In the genomic region with DNA sequence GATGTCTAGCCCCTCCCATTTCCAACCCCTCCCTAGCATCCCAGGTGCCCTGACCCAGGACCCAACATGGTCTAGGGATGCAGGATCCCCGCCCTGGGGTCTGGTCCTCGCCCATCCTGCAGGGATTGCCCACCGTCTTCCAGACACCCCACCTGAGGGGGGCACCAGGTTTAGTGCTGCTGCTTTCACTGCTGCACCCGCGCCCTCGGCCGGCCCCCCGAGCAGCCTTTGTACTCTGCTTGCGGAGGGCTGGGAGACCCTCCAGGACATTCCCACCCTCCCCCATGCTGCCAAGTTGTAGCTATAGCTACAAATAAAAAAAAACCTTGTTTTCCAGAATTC, we compare ENCODE assay signal across 19 cellular contexts. TPM values are rescaled to one million over a fixed set of nuclear protein-coding genes. Genes with fewer than 3 reads are reported as not detected.
DNase-seq lines count a peak whose midpoint lies in the region; ATAC-seq, FAIRE-seq and TF ChIP-seq lines count a peak whose summit lies in the region.
"Had no signal": no experiment of that assay in that cellular context is flagged by ENCODE, and none has a peak within 500 bp of the region (broad histone marks: within the 10 kb centered on the region; RNA-seq: fewer than 3 reads in every experiment).

No MANE protein-coding gene starts in this region.

- H3K27ac ChIP-seq in CD4-positive, alpha-beta T cell (ENCODE audit: low read depth, low read length): no peak overlapping the region
- H3K27ac ChIP-seq in astrocyte (ENCODE audit: low read depth, low read length): peak overlapping the region; percentile 7
- H3K27ac ChIP-seq in heart left ventricle: peak overlapping the region in 10 of 12 donors; percentile 74 to 99 (median 86)
- H3K27ac ChIP-seq in stomach: peak overlapping the region in 4 of 5 donors; percentile 81 to 99 (median 88)

- DNase-seq in CD4-positive, alpha-beta T cell: no peak
- DNase-seq in astrocyte (ENCODE audit: low read depth) (no peak), heart left ventricle (peak in 1 of 5 donors; percentile 18), stomach (no peak), NCI-H774 (lab: John Stamatoyannopoulos, UW) (no peak), RPMI8226 (no peak), putamen (ENCODE audit: low spot score) (no peak)
- DNase-seq: activated CD4-positive, alpha-beta T cell treated with anti-CD3 and anti-CD28 coated beads for 1 hour; activated gamma-delta T cell treated with Interleukin-2 at 50 U/mL for 16 hours; Kasumi-1; NCI-H1417 treated with DMSO at 0.1 percent for 48 hours; stimulated activated CD4-positive, alpha-beta T cell treated with anti-CD3 and anti-CD28 coated beads, Interleukin-12 subunit alpha, Interleukin-12 subunit beta, amount 100 ng/mL, for 4 hours; stimulated activated naive CD4-positive, alpha-beta T cell had no signal

- H3K4me2 ChIP-seq in astrocyte (ENCODE audit: low read length): peak overlapping the region; percentile 97

- no peak for TF ChIP-seq POLR2A in heart left ventricle (IDR thresholded peaks at IDR 0.05)
- TF ChIP-seq POLR2A in stomach (IDR thresholded peaks at IDR 0.05): no peak

- intact Hi-C loops in CD4-positive, alpha-beta T cell (cut with DNase I, micrococcal nuclease): no loop called here
- intact Hi-C loops in heart left ventricle (cut with DNase I): loop anchor here in 1 of 10 donors (2.0 kb wide), 1 partner anchor 16 kb away; no protein-coding TSS in a partner anchor
- intact Hi-C loops in stomach (cut with DNase I; ENCODE audit: low total_unique reads): no loop called here

- peaks cover 19% of the 10 kb centered on the region for H3K4me1 Mint-ChIP-seq in CD4-positive, alpha-beta T cell (ENCODE audit: low read depth)
- peaks cover 30% of the 10 kb centered on the region for H3K4me1 Mint-ChIP-seq in astrocyte (ENCODE audit: low read depth, unreplicated experiment)

- H3K36me3 ChIP-seq in astrocyte (ENCODE audit: insufficient read depth, low read length) (peaks cover 48% of the 10 kb centered on the region), heart left ventricle (peaks cover 0 to 66% (median 45%) of the 10 kb centered on the region in 9 donors), stomach (peaks cover 40 to 70% (median 58%) of the 10 kb centered on the region in 4 donors)

- H3K79me2 ChIP-seq in astrocyte (ENCODE audit: insufficient read depth, low read length): peaks cover 50% of the 10 kb centered on the region

- no peaks in the 10 kb centered on the region for H3K9me3 Mint-ChIP-seq in CD4-positive, alpha-beta T cell
- H3K9me3 Mint-ChIP-seq in astrocyte (ENCODE audit: unreplicated experiment): peaks cover 4% of the 10 kb centered on the region

- no peak for FAIRE-seq in astrocyte (lab: Jason Lieb, UNC)
- FAIRE-seq: bronchial epithelial cell, G401.6, GM12891, H1 had no signal

- H3K36me3 Mint-ChIP-seq in CD4-positive, alpha-beta T cell (ENCODE audit: low read depth): peaks cover 70% of the 10 kb centered on the region
- H3K36me3 Mint-ChIP-seq in astrocyte (ENCODE audit: low read depth, unreplicated experiment): peaks cover 20% of the 10 kb centered on the region

- TF ChIP-seq EP300 in stomach (IDR thresholded peaks at IDR 0.05): no peak

- H3K27ac Mint-ChIP-seq in CD4-positive, alpha-beta T cell: peak overlapping the region; percentile 61
- no peak overlapping the region for H3K27ac Mint-ChIP-seq in astrocyte (ENCODE audit: unreplicated experiment)

- CTCF ChIA-PET in CD4-positive, alpha-beta T cell (lab: Charles Lee): interaction anchor here (0.8 kb wide), 1 partner anchor 10 kb away, joined by 5 read pairs; no protein-coding TSS in a partner anchor

- TF ChIP-seq CTCF in CD4-positive, alpha-beta T cell (IDR thresholded peaks at IDR 0.05): no peak
- no peak for TF ChIP-seq CTCF in astrocyte (IDR thresholded peaks at IDR 0.05; ENCODE audit: insufficient read depth, low read depth, low read length)
- no peak for TF ChIP-seq CTCF in heart left ventricle (IDR thresholded peaks at IDR 0.05)
- no peak for TF ChIP-seq CTCF in stomach (IDR thresholded peaks at IDR 0.05)

- 80 to 94% (median 85%) methylated on average over 9 of the region's 9 CpGs for WGBS in heart left ventricle, 4 donors
- 74 to 97% (median 88%) methylated on average over 9 of the region's 9 CpGs for whole genome bisulfite sequencing in stomach, 5 donors

- no peak for ATAC-seq in CD4-positive, alpha-beta T cell (ENCODE audit: poor library complexity)
- ATAC-seq in heart left ventricle: no peak
- no peak for ATAC-seq in GM21367 (IDR thresholded peaks at IDR 0.05; ENCODE audit: unreplicated experiment)

- H4K20me1 ChIP-seq in astrocyte (ENCODE audit: insufficient read depth, low read length): peaks cover 89% of the 10 kb centered on the region

- no peaks in the 10 kb centered on the region for H3K27me3 ChIP-seq in CD4-positive, alpha-beta T cell (ENCODE audit: control insufficient read depth, insufficient read depth, low read length)
- H3K27me3 ChIP-seq in astrocyte (ENCODE audit: insufficient read depth, low read length) (no peaks in the 10 kb centered on the region), heart left ventricle (no peaks in the 10 kb centered on the region), stomach (no peaks in the 10 kb centered on the region)

- H3K4me1 ChIP-seq in astrocyte (ENCODE audit: insufficient read depth, low read length) (peaks cover 45% of the 10 kb centered on the region), heart left ventricle (peaks cover 5 to 95% (median 57%) of the 10 kb centered on the region in 12 donors), stomach (peaks cover 54 to 91% (median 73%) of the 10 kb centered on the region in 4 donors)

- POLR2A ChIA-PET in CD4-positive, alpha-beta T cell (lab: Charles Lee): interaction anchor here (1.1 to 4.5 kb wide), 5 partner anchors 9 to 17 kb away, joined by 3 to 31 read pairs (median 3); a partner anchor contains a TSS

- H2AFZ ChIP-seq in astrocyte (ENCODE audit: low read depth, low read length): no peak overlapping the region

- H3K9me3 ChIP-seq in CD4-positive, alpha-beta T cell (ENCODE audit: control insufficient read depth, low read length): no peaks in the 10 kb centered on the region
- H3K9me3 ChIP-seq in astrocyte (ENCODE audit: insufficient read depth, low read depth, low read length) (no peaks in the 10 kb centered on the region), heart left ventricle (no peaks in the 10 kb centered on the region), stomach (no peaks in the 10 kb centered on the region)

- no peaks in the 10 kb centered on the region for H3K27me3 Mint-ChIP-seq in CD4-positive, alpha-beta T cell
- no peaks in the 10 kb centered on the region for H3K27me3 Mint-ChIP-seq in astrocyte (ENCODE audit: low read depth, unreplicated experiment)

- no peak overlapping the region for H3K4me3 ChIP-seq in astrocyte (ENCODE audit: insufficient read depth, low read depth, low read length)
- H3K4me3 ChIP-seq in heart left ventricle: no peak overlapping the region
- H3K4me3 ChIP-seq in stomach: no peak overlapping the region

- no peak overlapping the region for H3K9ac ChIP-seq in astrocyte (ENCODE audit: low read length)

- H3K4me3 Mint-ChIP-seq in CD4-positive, alpha-beta T cell: no peak overlapping the region
- H3K4me3 Mint-ChIP-seq in astrocyte (ENCODE audit: unreplicated experiment): no peak overlapping the region

RNA-seq across cellular contexts. Expression of a gene that starts 9.6 kb away (rescaled TPM):
- 100 to 1,000 TPM; 132 to 146 TPM for total RNA-seq in CD4-positive, alpha-beta T cell
- total RNA-seq in astrocyte: 477 and 523 TPM in 2 replicates
- 100 to 1,000 TPM in 4 of 9 donors, 10 to 100 TPM in 5; 59.6 to 217 (median 79.4) TPM for total RNA-seq in heart left ventricle
- polyA plus RNA-seq in heart left ventricle: 100 to 1,000 TPM in 1 of 2 donors, 10 to 100 TPM in 1; 55.9 to 156 TPM
- 100 to 1,000 TPM in 1 of 5 donors, 10 to 100 TPM in 4; 20.6 to 102 (median 64.0) TPM for total RNA-seq in stomach
- polyA plus RNA-seq in stomach: 10 to 100 TPM; 73.4 to 79.2 (median 74.1) TPM

RNA-seq across cellular contexts. Expression of a gene that starts 17.9 kb away (rescaled TPM):
- total RNA-seq in CD4-positive, alpha-beta T cell: 10 to 100 TPM; 16.0 to 19.0 TPM
- 0.96 and 2.6 TPM in 2 replicates for total RNA-seq in astrocyte
- total RNA-seq in heart left ventricle: under 1 TPM in 3 of 9 donors, not detected in 6; 0.06 to 0.51 (median 0.48) TPM
- under 1 TPM in 1 of 2 donors, not detected in 1; 0.04 TPM for polyA plus RNA-seq in heart left ventricle
- 10 to 100 TPM in 3 of 5 donors, 1 to 10 TPM in 2; 5.3 to 31.9 (median 12.5) TPM for total RNA-seq in stomach
- 10 to 100 TPM in 1 of 3 donors, 1 to 10 TPM in 2; 4.7 to 25.9 (median 5.6) TPM for polyA plus RNA-seq in stomach

RNA-seq across cellular contexts. Expression of a gene that starts 28.2 kb away (rescaled TPM):
- under 1 TPM in 1 of 2 experiments, not detected in 1; 0.14 TPM for total RNA-seq in CD4-positive, alpha-beta T cell
- total RNA-seq in astrocyte (7.6 and 8.0 TPM in 2 replicates), heart left ventricle (under 1 TPM; 0.15 to 0.79 (median 0.42) TPM), stomach (10 to 100 TPM in 1 of 5 donors, 1 to 10 TPM in 1, under 1 TPM in 2, not detected in 1; 0.29 to 14.0 (median 0.95) TPM)
- polyA plus RNA-seq in heart left ventricle (under 1 TPM; 0.19 to 0.25 TPM), stomach (under 1 TPM; 0.33 to 0.56 (median 0.46) TPM)

RNA-seq across cellular contexts. Expression of a gene that starts 52.5 kb away (rescaled TPM):
- under 1 TPM; 0.47 to 0.61 TPM for total RNA-seq in CD4-positive, alpha-beta T cell
- total RNA-seq in astrocyte (not detected in 2 replicates), heart left ventricle (not detected), stomach (not detected)
- polyA plus RNA-seq in heart left ventricle (not detected), stomach (not detected)
- total RNA-seq: bronchial epithelial cell; T-helper 2 cell treated with Interferon-gamma antibody and Interleukin-4, amounts not matched to agents 100 ng/mL and 5 ng/mL, for 36 hours had no signal
